Comparison of ENCODE assay signal across 15 cellular contexts in the genomic region with DNA sequence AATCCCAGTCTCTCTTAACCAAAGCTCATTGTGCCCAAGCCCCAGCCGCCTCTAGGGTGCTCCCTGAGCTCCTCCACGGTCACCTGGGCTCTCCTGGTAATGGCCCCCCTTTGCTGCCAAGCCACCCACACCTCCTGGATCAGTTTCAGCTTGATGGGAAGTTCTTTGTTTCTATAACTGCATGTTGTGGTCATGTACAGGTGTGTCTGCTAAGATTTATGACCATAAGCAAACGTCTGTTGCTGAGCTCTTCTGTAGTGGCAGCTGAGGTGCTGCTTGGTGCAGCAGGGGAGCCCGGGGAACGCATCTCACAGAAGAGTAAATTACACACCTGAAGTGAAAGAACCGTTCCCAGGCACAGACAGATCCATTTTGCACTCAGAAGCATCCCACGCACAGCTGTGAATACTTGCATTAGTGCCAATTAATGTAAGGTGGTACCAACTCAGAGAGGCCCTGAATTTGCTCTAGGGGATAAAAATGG.
DNase-seq lines count a peak whose midpoint lies in the region; ATAC-seq and TF ChIP-seq lines count a peak whose summit lies in the region.
"Had no signal": no experiment of that assay in that cellular context is flagged by ENCODE, and none has a peak within 500 bp of the region (broad histone marks: within the 10 kb centered on the region; RNA-seq: fewer than 3 reads in every experiment).

No MANE protein-coding gene starts in this region.

- H3K27me3 Mint-ChIP-seq in progenitor cell of endocrine pancreas = no peaks in the 10 kb centered on the region
- peaks cover 8% of the 10 kb centered on the region for H3K27me3 Mint-ChIP-seq in activated T-cell treated with anti-CD3 and anti-CD28 coated beads, Interleukin-2, amount 50 U/mL, for 72 hours (ENCODE audit: low read depth)
- H3K27me3 Mint-ChIP-seq: activated naive CD8-positive, alpha-beta T cell treated with anti-CD3 and anti-CD28 coated beads for 36 hours had no signal

- no peak for TF ChIP-seq CTCF in progenitor cell of endocrine pancreas (IDR thresholded peaks at IDR 0.05; ENCODE audit: unreplicated experiment)
- no peak for TF ChIP-seq CTCF in WERI-Rb-1 (IDR thresholded peaks at IDR 0.05; ENCODE audit: low read depth, low read length)

- H3K4me1 Mint-ChIP-seq in progenitor cell of endocrine pancreas (ENCODE audit: low read depth) = no peaks in the 10 kb centered on the region
- H3K4me1 Mint-ChIP-seq in activated T-cell treated with anti-CD3 and anti-CD28 coated beads, Interleukin-2, amount 50 U/mL, for 72 hours (ENCODE audit: low read depth) = peaks cover 6% of the 10 kb centered on the region
- H3K4me1 Mint-ChIP-seq: activated naive CD8-positive, alpha-beta T cell treated with anti-CD3 and anti-CD28 coated beads for 36 hours; naive thymus-derived CD4-positive, alpha-beta T cell had no signal

- H3K27ac Mint-ChIP-seq in progenitor cell of endocrine pancreas = peak overlapping the region; percentile 31
- H3K27ac Mint-ChIP-seq in activated T-cell treated with anti-CD3 and anti-CD28 coated beads, Interleukin-2, amount 50 U/mL, for 72 hours = no peak overlapping the region
- H3K27ac Mint-ChIP-seq: activated naive CD8-positive, alpha-beta T cell treated with anti-CD3 and anti-CD28 coated beads for 36 hours had no signal

- H3K27ac ChIP-seq in WERI-Rb-1 = no peak overlapping the region

- peak; percentile 84 to 94 for DNase-seq in NCI-H2081 (lab: John Stamatoyannopoulos, UW)
- DNase-seq in NCI-H748 treated with DMSO at 0.1 percent for 48 hours (lab: John Stamatoyannopoulos, UW) = peak; percentile 91
- no peak for DNase-seq in progenitor cell of endocrine pancreas (ENCODE audit: low spot score, unreplicated experiment)
- no peak for DNase-seq in sciatic nerve (ENCODE audit: low spot score)
- DNase-seq in WERI-Rb-1 = no peak
- no peak for DNase-seq in activated T-cell treated with anti-CD3 and anti-CD28 coated beads, Interleukin-2, amount 50 U/mL, for 72 hours
- no peak for DNase-seq in cardiac septum (ENCODE audit: low spot score)
- DNase-seq: activated CD4-positive, alpha-beta T cell treated with anti-CD3 and anti-CD28 coated beads for 4 hours; activated naive CD8-positive, alpha-beta T cell treated with anti-CD3 and anti-CD28 coated beads for 36 hours; C1 segment of cervical spinal cord; effector CD8-positive, alpha-beta T cell; Kasumi-1; naive thymus-derived CD4-positive, alpha-beta T cell; substantia nigra had no signal

- H3K9me3 Mint-ChIP-seq in progenitor cell of endocrine pancreas (ENCODE audit: low read depth) = peaks cover 18% of the 10 kb centered on the region
- H3K9me3 Mint-ChIP-seq in activated T-cell treated with anti-CD3 and anti-CD28 coated beads, Interleukin-2, amount 50 U/mL, for 72 hours = peaks cover 4 to 8% of the 10 kb centered on the region in 2 donors

- no peak overlapping the region for H3K4me3 ChIP-seq in WERI-Rb-1 (ENCODE audit: low read depth, low read length)

- ATAC-seq in HG02852 (IDR thresholded peaks at IDR 0.05; ENCODE audit: unreplicated experiment) (peak; percentile 54), sciatic nerve (no peak)
- no peak for ATAC-seq in activated T-cell treated with anti-CD3 and anti-CD28 coated beads, Interleukin-2, amount 50 U/mL, for 72 hours (replicated peaks in 1 of 2)
- ATAC-seq: naive thymus-derived CD4-positive, alpha-beta T cell had no signal

- H3K27me3 ChIP-seq in WERI-Rb-1 (ENCODE audit: insufficient read depth, low read depth, severe bottlenecking) = no peaks in the 10 kb centered on the region

- H3K4me3 Mint-ChIP-seq in progenitor cell of endocrine pancreas (ENCODE audit: low read depth) = no peak overlapping the region
- no peak overlapping the region for H3K4me3 Mint-ChIP-seq in activated T-cell treated with anti-CD3 and anti-CD28 coated beads, Interleukin-2, amount 50 U/mL, for 72 hours
- H3K4me3 Mint-ChIP-seq: activated naive CD8-positive, alpha-beta T cell treated with anti-CD3 and anti-CD28 coated beads for 36 hours; naive thymus-derived CD4-positive, alpha-beta T cell had no signal

- intact Hi-C loops in sciatic nerve (cut with DNase I) (no loop called here), cardiac septum (cut with DNase I) (no loop called here)

- H3K36me3 Mint-ChIP-seq in progenitor cell of endocrine pancreas (ENCODE audit: insufficient read depth) = peaks cover 4% of the 10 kb centered on the region
- H3K36me3 Mint-ChIP-seq in activated T-cell treated with anti-CD3 and anti-CD28 coated beads, Interleukin-2, amount 50 U/mL, for 72 hours (ENCODE audit: insufficient read depth in 2 of 2) = peaks cover 4 to 14% of the 10 kb centered on the region in 2 donors

- H3K9me3 ChIP-seq in WERI-Rb-1 (ENCODE audit: severe bottlenecking) = peaks cover 9% of the 10 kb centered on the region

- no peaks in the 10 kb centered on the region for H3K36me3 ChIP-seq in WERI-Rb-1

Comparison
In these comparisons a context has a peak if more than half of its experiments do, and no peak if none do; other contexts are left out.
1. DNase-seq: peak in NCI-H2081 (2 of 2) and NCI-H748 treated with DMSO at 0.1 percent for 48 hours (single experiment); none in progenitor cell of endocrine pancreas (single experiment), sciatic nerve (single experiment), WERI-Rb-1 (single experiment), activated T-cell treated with anti-CD3 and anti-CD28 coated beads, Interleukin-2, amount 50 U/mL, for 72 hours (0 of 2) and cardiac septum (single experiment).